ENCODE assay signal across 1 cellular context in the genomic region with DNA sequence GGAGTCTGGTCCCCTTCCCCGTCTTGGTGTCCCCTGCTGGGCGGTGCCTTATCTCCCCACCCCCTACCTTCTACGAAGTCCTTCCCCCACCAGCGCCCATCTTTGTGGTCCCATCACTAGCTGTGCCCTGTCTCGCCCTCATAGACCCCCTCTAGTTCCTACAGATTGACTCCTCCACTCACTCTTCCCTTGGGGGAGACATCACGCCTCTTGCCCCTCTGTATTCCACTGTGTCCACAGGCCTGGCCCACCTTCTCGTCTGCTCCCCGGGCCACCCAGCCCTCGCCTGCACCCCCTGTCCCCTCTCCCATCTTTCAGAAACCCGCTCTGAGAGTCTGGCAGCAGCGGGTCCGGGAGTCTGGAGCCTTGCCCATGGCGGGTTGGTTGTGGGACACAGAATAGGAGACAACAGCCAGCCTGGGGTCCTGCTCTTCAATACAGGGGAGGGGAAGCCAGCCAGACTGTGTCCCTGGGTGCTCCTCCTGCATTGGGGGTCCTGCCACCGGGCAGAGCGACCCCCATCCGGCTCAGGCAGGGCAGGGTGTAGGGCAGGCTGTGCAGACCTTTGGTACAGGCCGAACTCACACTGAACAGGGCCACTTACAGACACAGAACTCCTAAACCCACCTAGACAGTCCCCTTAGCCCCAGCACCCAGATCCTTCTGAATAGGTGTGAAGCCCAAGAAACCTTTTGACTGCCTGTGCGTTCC.
TF ChIP-seq lines count a peak whose summit lies in the region.

No MANE protein-coding gene starts in this region.

TF ChIP-seq in WTC11, 78 proteins besides CTCF, POLR2A, EP300 and RAD21 (continued from another document):
- TF ChIP-seq, protein P1, sequence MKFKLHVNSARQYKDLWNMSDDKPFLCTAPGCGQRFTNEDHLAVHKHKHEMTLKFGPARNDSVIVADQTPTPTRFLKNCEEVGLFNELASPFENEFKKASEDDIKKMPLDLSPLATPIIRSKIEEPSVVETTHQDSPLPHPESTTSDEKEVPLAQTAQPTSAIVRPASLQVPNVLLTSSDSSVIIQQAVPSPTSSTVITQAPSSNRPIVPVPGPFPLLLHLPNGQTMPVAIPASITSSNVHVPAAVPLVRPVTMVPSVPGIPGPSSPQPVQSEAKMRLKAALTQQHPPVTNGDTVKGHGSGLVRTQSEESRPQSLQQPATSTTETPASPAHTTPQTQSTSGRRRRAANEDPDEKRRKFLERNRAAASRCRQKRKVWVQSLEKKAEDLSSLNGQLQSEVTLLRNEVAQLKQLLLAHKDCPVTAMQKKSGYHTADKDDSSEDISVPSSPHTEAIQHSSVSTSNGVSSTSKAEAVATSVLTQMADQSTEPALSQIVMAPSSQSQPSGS (CRISPR knock-in tag; IDR thresholded peaks at IDR 0.05; ENCODE audit: borderline replicate concordance, low read depth) = no peak
- TF ChIP-seq, protein P2, sequence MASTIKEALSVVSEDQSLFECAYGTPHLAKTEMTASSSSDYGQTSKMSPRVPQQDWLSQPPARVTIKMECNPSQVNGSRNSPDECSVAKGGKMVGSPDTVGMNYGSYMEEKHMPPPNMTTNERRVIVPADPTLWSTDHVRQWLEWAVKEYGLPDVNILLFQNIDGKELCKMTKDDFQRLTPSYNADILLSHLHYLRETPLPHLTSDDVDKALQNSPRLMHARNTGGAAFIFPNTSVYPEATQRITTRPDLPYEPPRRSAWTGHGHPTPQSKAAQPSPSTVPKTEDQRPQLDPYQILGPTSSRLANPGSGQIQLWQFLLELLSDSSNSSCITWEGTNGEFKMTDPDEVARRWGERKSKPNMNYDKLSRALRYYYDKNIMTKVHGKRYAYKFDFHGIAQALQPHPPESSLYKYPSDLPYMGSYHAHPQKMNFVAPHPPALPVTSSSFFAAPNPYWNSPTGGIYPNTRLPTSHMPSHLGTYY (CRISPR knock-in tag; IDR thresholded peaks at IDR 0.05) = no peak
- TF ChIP-seq ZNF671 (CRISPR knock-in tag; IDR thresholded peaks at IDR 0.05) (no peak), OVOL2 (CRISPR knock-in tag; IDR thresholded peaks at IDR 0.05; ENCODE audit: borderline replicate concordance) (no peak)
TF ChIP-seq in WTC11: peak in this region for 0.
